23 cellular contexts compared by ENCODE assay signal in the genomic region with DNA sequence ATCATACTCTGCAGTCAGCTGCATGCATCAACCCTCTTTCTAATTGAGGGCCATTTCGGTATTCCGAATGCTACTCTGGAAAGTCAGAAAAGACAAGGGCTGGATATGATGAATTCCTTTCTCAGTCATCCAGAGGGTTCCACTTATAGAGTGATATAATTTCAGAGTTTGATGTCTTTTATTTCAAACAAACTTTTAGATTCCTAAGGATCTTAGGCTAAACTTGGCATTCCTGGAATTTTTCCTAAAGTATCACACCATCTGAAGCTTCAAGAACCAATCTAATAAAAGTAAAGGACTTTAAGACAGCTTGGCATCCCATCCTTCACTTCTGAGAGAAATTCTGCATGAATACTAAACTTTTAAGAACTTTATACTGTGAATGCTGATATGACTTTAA.
DNase-seq lines count a peak whose midpoint lies in the region; ATAC-seq, FAIRE-seq and TF ChIP-seq lines count a peak whose summit lies in the region.
"Had no signal": no experiment of that assay in that cellular context is flagged by ENCODE, and none has a peak within 500 bp of the region (broad histone marks: within the 10 kb centered on the region; RNA-seq: fewer than 3 reads in every experiment).

No MANE protein-coding gene starts in this region.

- H3K4me3 ChIP-seq in A549 = no peak overlapping the region
- no peak overlapping the region for H3K4me3 ChIP-seq in GM23338
- no peak overlapping the region for H3K4me3 ChIP-seq in colonic mucosa
- H3K4me3 ChIP-seq: BLaER1 treated with 17β-estradiol and CSF1 and Interleukin-3, amounts not matched to agents 10 nM and 100 nM had no signal

- no peaks in the 10 kb centered on the region for H3K9me2 ChIP-seq in GM23338 (ENCODE audit: insufficient read depth)

- intact Hi-C loops in colonic mucosa (cut with DNase I) = no loop called here

- no peak for TF ChIP-seq POLR2A in A549 (IDR thresholded peaks at IDR 0.05; ENCODE audit: low read length)

- H3K27ac ChIP-seq in A549 (no peak overlapping the region), GM23338 (ENCODE audit: low read depth) (no peak overlapping the region), colonic mucosa (no peak overlapping the region)
- H3K27ac ChIP-seq: 22Rv1; BLaER1 treated with 17β-estradiol and CSF1 and Interleukin-3, amounts not matched to agents 10 nM and 100 nM had no signal

- H3K9me3 ChIP-seq in A549 = no peaks in the 10 kb centered on the region
- no peaks in the 10 kb centered on the region for H3K9me3 ChIP-seq in colonic mucosa
- H3K9me3 ChIP-seq: BE2C; BLaER1 treated with 17β-estradiol and CSF1 and Interleukin-3, amounts not matched to agents 10 nM and 100 nM had no signal

- no peaks in the 10 kb centered on the region for H4K20me1 ChIP-seq in GM23338 (replicated peaks; ENCODE audit: insufficient read depth)
- H4K20me1 ChIP-seq: BLaER1 treated with 17β-estradiol and CSF1 and Interleukin-3, amounts not matched to agents 10 nM and 100 nM had no signal

- no peaks in the 10 kb centered on the region for H3K27me3 Mint-ChIP-seq in GM23338 (ENCODE audit: insufficient read depth, low read depth, poor library complexity)

- no peaks in the 10 kb centered on the region for H3K4me1 ChIP-seq in A549
- H3K4me1 ChIP-seq in GM23338 (ENCODE audit: insufficient read depth) = no peaks in the 10 kb centered on the region
- H3K4me1 ChIP-seq in colonic mucosa = no peaks in the 10 kb centered on the region
- H3K4me1 ChIP-seq: BE2C; BLaER1 treated with 17β-estradiol and CSF1 and Interleukin-3, amounts not matched to agents 10 nM and 100 nM had no signal

- POLR2A ChIA-PET in A549 (lab: Yijun Ruan, JAX) = no interaction called here

- ATAC-seq in A549 (no peak), GM23338 (no peak)
- ATAC-seq: HCT116 had no signal

- H3K36me3 ChIP-seq in GM23338 (ENCODE audit: insufficient read depth) (no peaks in the 10 kb centered on the region), colonic mucosa (no peaks in the 10 kb centered on the region)
- H3K36me3 ChIP-seq: BE2C; BLaER1 treated with 17β-estradiol and CSF1 and Interleukin-3, amounts not matched to agents 10 nM and 100 nM had no signal

- no peaks in the 10 kb centered on the region for H3K4me1 Mint-ChIP-seq in GM23338
- H3K4me1 Mint-ChIP-seq: CD14-positive monocyte; CD8-positive, alpha-beta memory T cell; H9 had no signal

- H3K27ac Mint-ChIP-seq in GM23338 = no peak overlapping the region
- H3K27ac Mint-ChIP-seq: CD14-positive monocyte; CD4-positive, alpha-beta T cell; CD8-positive, alpha-beta memory T cell; H9 had no signal

- DNase-seq in A549 (ENCODE audit: low read depth in 1 of 2, low spot score in 1 of 2) = no peak
- peak; percentile 4 for DNase-seq in GM23338 (ENCODE audit: low spot score)
- peak; percentile 48 for DNase-seq in fibroblast of peridontal ligament (ENCODE audit: extremely low read depth)
- no peak for DNase-seq in H4 (ENCODE audit: low spot score)
- DNase-seq in colonic mucosa = no peak
- DNase-seq in HTR-8/SVneo (ENCODE audit: insufficient read length, low spot score) = no peak
- DNase-seq: ACHN; AML-193; BE2C; CD4-positive, alpha-beta T cell; CD8-positive, alpha-beta memory T cell; DMS 273 treated with DMSO at 0.1 percent for 48 hours; DMS79; H9 had no signal

- 67% methylated on average over 2 of the region's 2 CpGs for WGBS in A549 (ENCODE audit: missing lambda C conversion rate)

- no peaks in the 10 kb centered on the region for H3K79me2 ChIP-seq in GM23338 (replicated peaks; ENCODE audit: insufficient read depth)

- CTCF ChIA-PET in A549 (lab: Yijun Ruan, JAX) = no interaction called here

- H3K27me3 ChIP-seq in GM23338 (ENCODE audit: insufficient read depth) (no peaks in the 10 kb centered on the region), colonic mucosa (no peaks in the 10 kb centered on the region)
- H3K27me3 ChIP-seq: BE2C; BLaER1 treated with 17β-estradiol and CSF1 and Interleukin-3, amounts not matched to agents 10 nM and 100 nM had no signal

- no peak overlapping the region for H3K9ac ChIP-seq in colonic mucosa (ENCODE audit: low read depth in 2 of 2, low read length in 2 of 2)
- H3K9ac ChIP-seq: BLaER1 treated with 17β-estradiol and CSF1 and Interleukin-3, amounts not matched to agents 10 nM and 100 nM had no signal

- no peak for TF ChIP-seq RAD21 in A549 (conservative IDR thresholded peaks at IDR 0.05 in 1 of 2, IDR thresholded peaks at IDR 0.05 in 1 of 2)

- TF ChIP-seq CTCF in A549 (IDR thresholded peaks at IDR 0.05) = no peak
- no peak for TF ChIP-seq CTCF in GM23338 (conservative IDR thresholded peaks at IDR 0.05; ENCODE audit: low read depth in 2 of 2)
- no peak for TF ChIP-seq CTCF in colonic mucosa (IDR thresholded peaks at IDR 0.05)

- no peak overlapping the region for H2AFZ ChIP-seq in GM23338

- FAIRE-seq in A549 (lab: Jason Lieb, UNC) = peak; percentile 28
- no peak for FAIRE-seq in HTR-8/SVneo (lab: Jason Lieb, UNC)
- FAIRE-seq: A204.1, D721Med, G401.6, GM12892, H1 had no signal

- H3K4me3 Mint-ChIP-seq in GM23338 = no peak overlapping the region
- H3K4me3 Mint-ChIP-seq: CD14-positive monocyte; CD4-positive, alpha-beta T cell; CD8-positive, alpha-beta memory T cell; H9 had no signal

- TF ChIP-seq EP300 in A549 (IDR thresholded peaks at IDR 0.05) = no peak

- H3F3A ChIP-seq in GM23338 (replicated peaks; ENCODE audit: low read depth) = no peaks in the 10 kb centered on the region

- no peaks in the 10 kb centered on the region for H3K36me3 Mint-ChIP-seq in GM23338 (ENCODE audit: low read depth)
- H3K36me3 Mint-ChIP-seq: CD14-positive monocyte; CD8-positive, alpha-beta memory T cell had no signal

- H3K9me3 Mint-ChIP-seq in GM23338 = no peaks in the 10 kb centered on the region
- H3K9me3 Mint-ChIP-seq: CD14-positive monocyte; CD4-positive, alpha-beta T cell; CD8-positive, alpha-beta memory T cell; H9 had no signal

- H3K4me2 ChIP-seq in A549 = no peak overlapping the region
- H3K4me2 ChIP-seq in GM23338 = no peak overlapping the region
- H3K4me2 ChIP-seq: BLaER1 treated with 17β-estradiol and CSF1 and Interleukin-3, amounts not matched to agents 10 nM and 100 nM had no signal

TF ChIP-seq in A549, 52 proteins besides CTCF, POLR2A, EP300 and RAD21:
- TF ChIP-seq, protein P1, sequence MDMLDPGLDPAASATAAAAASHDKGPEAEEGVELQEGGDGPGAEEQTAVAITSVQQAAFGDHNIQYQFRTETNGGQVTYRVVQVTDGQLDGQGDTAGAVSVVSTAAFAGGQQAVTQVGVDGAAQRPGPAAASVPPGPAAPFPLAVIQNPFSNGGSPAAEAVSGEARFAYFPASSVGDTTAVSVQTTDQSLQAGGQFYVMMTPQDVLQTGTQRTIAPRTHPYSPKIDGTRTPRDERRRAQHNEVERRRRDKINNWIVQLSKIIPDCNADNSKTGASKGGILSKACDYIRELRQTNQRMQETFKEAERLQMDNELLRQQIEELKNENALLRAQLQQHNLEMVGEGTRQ (IDR thresholded peaks at IDR 0.05) = no peak
- no peak for TF ChIP-seq MAZ (IDR thresholded peaks at IDR 0.05; ENCODE audit: borderline replicate concordance, low read depth, low read length)
- no peak for TF ChIP-seq ZFP36 (IDR thresholded peaks at IDR 0.05; ENCODE audit: borderline replicate concordance, partially characterized antibody)
- no peak for TF ChIP-seq RCOR1 (IDR thresholded peaks at IDR 0.05; ENCODE audit: low read depth, low read length)
- TF ChIP-seq EHMT2 (IDR thresholded peaks at IDR 0.05; ENCODE audit: low read depth) = no peak
- TF ChIP-seq POLR2AphosphoS2 (conservative IDR thresholded peaks at IDR 0.05; ENCODE audit: low read length) = no peak
- TF ChIP-seq RFX5 (IDR thresholded peaks at IDR 0.05) = no peak
TF ChIP-seq in A549: peak in this region for 0.

TF ChIP-seq in GM23338, 12 proteins besides CTCF, POLR2A, EP300 and RAD21 (continues in another document):
- TF ChIP-seq, protein P2, sequence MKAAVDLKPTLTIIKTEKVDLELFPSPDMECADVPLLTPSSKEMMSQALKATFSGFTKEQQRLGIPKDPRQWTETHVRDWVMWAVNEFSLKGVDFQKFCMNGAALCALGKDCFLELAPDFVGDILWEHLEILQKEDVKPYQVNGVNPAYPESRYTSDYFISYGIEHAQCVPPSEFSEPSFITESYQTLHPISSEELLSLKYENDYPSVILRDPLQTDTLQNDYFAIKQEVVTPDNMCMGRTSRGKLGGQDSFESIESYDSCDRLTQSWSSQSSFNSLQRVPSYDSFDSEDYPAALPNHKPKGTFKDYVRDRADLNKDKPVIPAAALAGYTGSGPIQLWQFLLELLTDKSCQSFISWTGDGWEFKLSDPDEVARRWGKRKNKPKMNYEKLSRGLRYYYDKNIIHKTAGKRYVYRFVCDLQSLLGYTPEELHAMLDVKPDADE (IDR thresholded peaks at IDR 0.05) = no peak
- TF ChIP-seq ZNF331 (CRISPR knock-in tag; IDR thresholded peaks at IDR 0.05; ENCODE audit: low read depth) (no peak), ZNF114 (CRISPR knock-in tag; IDR thresholded peaks at IDR 0.05) (no peak), EZH2phosphoT487 (IDR thresholded peaks at IDR 0.05; ENCODE audit: unreplicated experiment) (no peak), CREB1 (CRISPR knock-in tag; IDR thresholded peaks at IDR 0.05; ENCODE audit: low read depth) (no peak), STAT1 (IDR thresholded peaks at IDR 0.05; ENCODE audit: unreplicated experiment) (no peak)
- TF ChIP-seq, protein P3, sequence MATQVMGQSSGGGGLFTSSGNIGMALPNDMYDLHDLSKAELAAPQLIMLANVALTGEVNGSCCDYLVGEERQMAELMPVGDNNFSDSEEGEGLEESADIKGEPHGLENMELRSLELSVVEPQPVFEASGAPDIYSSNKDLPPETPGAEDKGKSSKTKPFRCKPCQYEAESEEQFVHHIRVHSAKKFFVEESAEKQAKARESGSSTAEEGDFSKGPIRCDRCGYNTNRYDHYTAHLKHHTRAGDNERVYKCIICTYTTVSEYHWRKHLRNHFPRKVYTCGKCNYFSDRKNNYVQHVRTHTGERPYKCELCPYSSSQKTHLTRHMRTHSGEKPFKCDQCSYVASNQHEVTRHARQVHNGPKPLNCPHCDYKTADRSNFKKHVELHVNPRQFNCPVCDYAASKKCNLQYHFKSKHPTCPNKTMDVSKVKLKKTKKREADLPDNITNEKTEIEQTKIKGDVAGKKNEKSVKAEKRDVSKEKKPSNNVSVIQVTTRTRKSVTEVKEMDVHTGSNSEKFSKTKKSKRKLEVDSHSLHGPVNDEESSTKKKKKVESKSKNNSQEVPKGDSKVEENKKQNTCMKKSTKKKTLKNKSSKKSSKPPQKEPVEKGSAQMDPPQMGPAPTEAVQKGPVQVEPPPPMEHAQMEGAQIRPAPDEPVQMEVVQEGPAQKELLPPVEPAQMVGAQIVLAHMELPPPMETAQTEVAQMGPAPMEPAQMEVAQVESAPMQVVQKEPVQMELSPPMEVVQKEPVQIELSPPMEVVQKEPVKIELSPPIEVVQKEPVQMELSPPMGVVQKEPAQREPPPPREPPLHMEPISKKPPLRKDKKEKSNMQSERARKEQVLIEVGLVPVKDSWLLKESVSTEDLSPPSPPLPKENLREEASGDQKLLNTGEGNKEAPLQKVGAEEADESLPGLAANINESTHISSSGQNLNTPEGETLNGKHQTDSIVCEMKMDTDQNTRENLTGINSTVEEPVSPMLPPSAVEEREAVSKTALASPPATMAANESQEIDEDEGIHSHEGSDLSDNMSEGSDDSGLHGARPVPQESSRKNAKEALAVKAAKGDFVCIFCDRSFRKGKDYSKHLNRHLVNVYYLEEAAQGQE (IDR thresholded peaks at IDR 0.05; ENCODE audit: unreplicated experiment) = no peak

Comparison
In these comparisons a context has a peak if more than half of its experiments do, and no peak if none do; other contexts are left out.
1. DNase-seq: peak in GM23338 (single experiment) and fibroblast of peridontal ligament (single experiment); none in A549 (0 of 2), H4 (single experiment), colonic mucosa (single experiment) and HTR-8/SVneo (single experiment).